1 cellular context compared by ENCODE assay signal in the genomic region with DNA sequence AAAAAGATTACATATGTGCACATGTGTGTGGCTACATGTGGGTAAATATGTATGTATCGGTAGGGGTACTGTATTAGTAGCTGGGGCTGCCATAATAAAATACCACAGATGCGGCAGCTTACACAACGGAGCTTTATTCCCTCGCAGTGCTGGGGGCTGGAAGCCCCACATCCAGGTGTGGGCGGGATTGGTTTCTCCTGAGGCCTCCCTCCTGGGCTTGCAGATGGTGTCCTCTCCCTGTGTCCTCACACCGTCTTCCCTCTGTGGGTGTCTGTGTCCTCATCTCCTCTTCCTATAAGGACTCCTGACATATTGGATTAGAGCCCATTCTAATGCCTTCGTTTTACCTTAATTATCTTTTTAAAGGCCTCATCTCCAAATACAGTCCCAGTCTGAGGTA.
TF ChIP-seq lines count a peak whose summit lies in the region.

No MANE protein-coding gene starts in this region.

TF ChIP-seq in H1, 55 proteins besides CTCF, POLR2A, EP300 and RAD21:
- no peak for TF ChIP-seq NRF1 (IDR thresholded peaks at IDR 0.05; ENCODE audit: low read depth, low read length)
- no peak for TF ChIP-seq CBX8 (IDR thresholded peaks at IDR 0.05; ENCODE audit: borderline replicate concordance, low read depth, low read length)
- no peak for TF ChIP-seq RNF2 (IDR thresholded peaks at IDR 0.05; ENCODE audit: borderline replicate concordance, low read depth, low read length, missing control alignments, poor library complexity, severe bottlenecking)
- no peak for TF ChIP-seq KDM4A (IDR thresholded peaks at IDR 0.05; ENCODE audit: low read depth, low read length, severe bottlenecking)
- TF ChIP-seq CHD2 (IDR thresholded peaks at IDR 0.05; ENCODE audit: low read length): no peak
- no peak for TF ChIP-seq HDAC2 (IDR thresholded peaks at IDR 0.05; ENCODE audit: borderline replicate concordance in 1 of 2, low read depth in 2 of 2, low read length in 2 of 2)
- no peak for TF ChIP-seq SP2 (IDR thresholded peaks at IDR 0.05; ENCODE audit: low read length)
- no peak for TF ChIP-seq SIRT6 (IDR thresholded peaks at IDR 0.05; ENCODE audit: low read length)
- TF ChIP-seq JUN (IDR thresholded peaks at IDR 0.05; ENCODE audit: low read depth, low read length): no peak
- TF ChIP-seq, protein P1, sequence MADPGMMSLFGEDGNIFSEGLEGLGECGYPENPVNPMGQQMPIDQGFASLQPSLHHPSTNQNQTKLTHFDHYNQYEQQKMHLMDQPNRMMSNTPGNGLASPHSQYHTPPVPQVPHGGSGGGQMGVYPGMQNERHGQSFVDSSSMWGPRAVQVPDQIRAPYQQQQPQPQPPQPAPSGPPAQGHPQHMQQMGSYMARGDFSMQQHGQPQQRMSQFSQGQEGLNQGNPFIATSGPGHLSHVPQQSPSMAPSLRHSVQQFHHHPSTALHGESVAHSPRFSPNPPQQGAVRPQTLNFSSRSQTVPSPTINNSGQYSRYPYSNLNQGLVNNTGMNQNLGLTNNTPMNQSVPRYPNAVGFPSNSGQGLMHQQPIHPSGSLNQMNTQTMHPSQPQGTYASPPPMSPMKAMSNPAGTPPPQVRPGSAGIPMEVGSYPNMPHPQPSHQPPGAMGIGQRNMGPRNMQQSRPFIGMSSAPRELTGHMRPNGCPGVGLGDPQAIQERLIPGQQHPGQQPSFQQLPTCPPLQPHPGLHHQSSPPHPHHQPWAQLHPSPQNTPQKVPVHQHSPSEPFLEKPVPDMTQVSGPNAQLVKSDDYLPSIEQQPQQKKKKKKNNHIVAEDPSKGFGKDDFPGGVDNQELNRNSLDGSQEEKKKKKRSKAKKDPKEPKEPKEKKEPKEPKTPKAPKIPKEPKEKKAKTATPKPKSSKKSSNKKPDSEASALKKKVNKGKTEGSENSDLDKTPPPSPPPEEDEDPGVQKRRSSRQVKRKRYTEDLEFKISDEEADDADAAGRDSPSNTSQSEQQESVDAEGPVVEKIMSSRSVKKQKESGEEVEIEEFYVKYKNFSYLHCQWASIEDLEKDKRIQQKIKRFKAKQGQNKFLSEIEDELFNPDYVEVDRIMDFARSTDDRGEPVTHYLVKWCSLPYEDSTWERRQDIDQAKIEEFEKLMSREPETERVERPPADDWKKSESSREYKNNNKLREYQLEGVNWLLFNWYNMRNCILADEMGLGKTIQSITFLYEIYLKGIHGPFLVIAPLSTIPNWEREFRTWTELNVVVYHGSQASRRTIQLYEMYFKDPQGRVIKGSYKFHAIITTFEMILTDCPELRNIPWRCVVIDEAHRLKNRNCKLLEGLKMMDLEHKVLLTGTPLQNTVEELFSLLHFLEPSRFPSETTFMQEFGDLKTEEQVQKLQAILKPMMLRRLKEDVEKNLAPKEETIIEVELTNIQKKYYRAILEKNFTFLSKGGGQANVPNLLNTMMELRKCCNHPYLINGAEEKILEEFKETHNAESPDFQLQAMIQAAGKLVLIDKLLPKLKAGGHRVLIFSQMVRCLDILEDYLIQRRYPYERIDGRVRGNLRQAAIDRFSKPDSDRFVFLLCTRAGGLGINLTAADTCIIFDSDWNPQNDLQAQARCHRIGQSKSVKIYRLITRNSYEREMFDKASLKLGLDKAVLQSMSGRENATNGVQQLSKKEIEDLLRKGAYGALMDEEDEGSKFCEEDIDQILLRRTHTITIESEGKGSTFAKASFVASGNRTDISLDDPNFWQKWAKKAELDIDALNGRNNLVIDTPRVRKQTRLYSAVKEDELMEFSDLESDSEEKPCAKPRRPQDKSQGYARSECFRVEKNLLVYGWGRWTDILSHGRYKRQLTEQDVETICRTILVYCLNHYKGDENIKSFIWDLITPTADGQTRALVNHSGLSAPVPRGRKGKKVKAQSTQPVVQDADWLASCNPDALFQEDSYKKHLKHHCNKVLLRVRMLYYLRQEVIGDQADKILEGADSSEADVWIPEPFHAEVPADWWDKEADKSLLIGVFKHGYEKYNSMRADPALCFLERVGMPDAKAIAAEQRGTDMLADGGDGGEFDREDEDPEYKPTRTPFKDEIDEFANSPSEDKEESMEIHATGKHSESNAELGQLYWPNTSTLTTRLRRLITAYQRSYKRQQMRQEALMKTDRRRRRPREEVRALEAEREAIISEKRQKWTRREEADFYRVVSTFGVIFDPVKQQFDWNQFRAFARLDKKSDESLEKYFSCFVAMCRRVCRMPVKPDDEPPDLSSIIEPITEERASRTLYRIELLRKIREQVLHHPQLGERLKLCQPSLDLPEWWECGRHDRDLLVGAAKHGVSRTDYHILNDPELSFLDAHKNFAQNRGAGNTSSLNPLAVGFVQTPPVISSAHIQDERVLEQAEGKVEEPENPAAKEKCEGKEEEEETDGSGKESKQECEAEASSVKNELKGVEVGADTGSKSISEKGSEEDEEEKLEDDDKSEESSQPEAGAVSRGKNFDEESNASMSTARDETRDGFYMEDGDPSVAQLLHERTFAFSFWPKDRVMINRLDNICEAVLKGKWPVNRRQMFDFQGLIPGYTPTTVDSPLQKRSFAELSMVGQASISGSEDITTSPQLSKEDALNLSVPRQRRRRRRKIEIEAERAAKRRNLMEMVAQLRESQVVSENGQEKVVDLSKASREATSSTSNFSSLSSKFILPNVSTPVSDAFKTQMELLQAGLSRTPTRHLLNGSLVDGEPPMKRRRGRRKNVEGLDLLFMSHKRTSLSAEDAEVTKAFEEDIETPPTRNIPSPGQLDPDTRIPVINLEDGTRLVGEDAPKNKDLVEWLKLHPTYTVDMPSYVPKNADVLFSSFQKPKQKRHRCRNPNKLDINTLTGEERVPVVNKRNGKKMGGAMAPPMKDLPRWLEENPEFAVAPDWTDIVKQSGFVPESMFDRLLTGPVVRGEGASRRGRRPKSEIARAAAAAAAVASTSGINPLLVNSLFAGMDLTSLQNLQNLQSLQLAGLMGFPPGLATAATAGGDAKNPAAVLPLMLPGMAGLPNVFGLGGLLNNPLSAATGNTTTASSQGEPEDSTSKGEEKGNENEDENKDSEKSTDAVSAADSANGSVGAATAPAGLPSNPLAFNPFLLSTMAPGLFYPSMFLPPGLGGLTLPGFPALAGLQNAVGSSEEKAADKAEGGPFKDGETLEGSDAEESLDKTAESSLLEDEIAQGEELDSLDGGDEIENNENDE (IDR thresholded peaks at IDR 0.05; ENCODE audit: insufficient replicate concordance, low read length): no peak
- no peak for TF ChIP-seq SUZ12 (IDR thresholded peaks at IDR 0.05; ENCODE audit: low read length)
